Comparison of ENCODE assay signal across 8 cellular contexts in the genomic region with DNA sequence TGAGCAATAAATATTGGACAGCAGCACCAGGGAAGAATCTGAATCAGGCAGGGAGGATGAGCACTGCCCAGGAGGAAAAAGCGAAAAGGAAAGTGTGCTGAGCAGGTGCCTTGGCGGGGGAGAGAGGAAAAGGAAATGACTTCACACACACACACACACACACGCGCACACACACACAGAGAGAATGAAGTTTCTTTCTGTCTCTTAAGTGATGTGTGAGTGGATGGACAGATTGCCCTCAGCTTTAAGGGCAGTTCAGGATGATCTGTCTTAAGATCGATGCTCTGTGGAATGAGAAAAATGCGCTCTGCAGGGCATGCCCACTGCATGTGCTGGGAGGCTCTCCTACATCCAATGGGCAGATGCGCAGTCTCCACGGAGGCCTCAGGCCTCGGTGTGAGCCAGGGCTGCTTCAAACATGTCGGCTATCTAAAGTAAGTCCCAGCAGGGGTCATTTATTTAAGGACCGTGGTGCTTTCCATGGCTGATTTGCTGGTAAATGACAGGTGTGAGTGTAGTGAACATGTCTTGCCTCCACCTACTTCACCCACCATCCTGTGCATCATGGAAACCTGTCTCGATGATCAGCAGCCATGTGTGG. TPM values are rescaled to one million over a fixed set of nuclear protein-coding genes. Genes with fewer than 3 reads are reported as not detected.
DNase-seq lines count a peak whose midpoint lies in the region; ATAC-seq and TF ChIP-seq lines count a peak whose summit lies in the region.

No MANE protein-coding gene starts in this region.

- no peak for TF ChIP-seq CTCF in 22Rv1 (IDR thresholded peaks at IDR 0.05)

- POLR2A ChIA-PET in activated CD4-positive, alpha-beta memory T cell treated with anti-CD3 and anti-CD28 coated beads for 36 hours (lab: Charles Lee), result interaction anchor here (0.9 to 2.8 kb wide), 8 partner anchors 9 to 261 kb away, joined by 3 to 30 read pairs (median 8); a partner anchor contains a TSS

- no peaks in the 10 kb centered on the region for H3K9me3 Mint-ChIP-seq in activated CD4-positive, alpha-beta memory T cell treated with anti-CD3 and anti-CD28 coated beads for 36 hours
- H3K9me3 Mint-ChIP-seq in effector memory CD8-positive, alpha-beta T cell, result no peaks in the 10 kb centered on the region

- ATAC-seq in GM18502 (IDR thresholded peaks at IDR 0.05; ENCODE audit: poor library complexity, unreplicated experiment), result peak; percentile 36
- ATAC-seq in HG03066 (IDR thresholded peaks at IDR 0.05; ENCODE audit: low read depth, unreplicated experiment), result peak; percentile 24
- peak; percentile 58 for ATAC-seq in effector memory CD8-positive, alpha-beta T cell (replicated peaks)

- H3K27ac ChIP-seq in 22Rv1, result peak overlapping the region; percentile 100

- H3K27ac Mint-ChIP-seq in activated CD4-positive, alpha-beta memory T cell treated with anti-CD3 and anti-CD28 coated beads for 36 hours, result peak overlapping the region; percentile 100
- peak overlapping the region; percentile 91 to 98 for H3K27ac Mint-ChIP-seq in effector memory CD8-positive, alpha-beta T cell

- peaks cover 13% of the 10 kb centered on the region for H3K36me3 Mint-ChIP-seq in activated CD4-positive, alpha-beta memory T cell treated with anti-CD3 and anti-CD28 coated beads for 36 hours
- H3K36me3 Mint-ChIP-seq in effector memory CD8-positive, alpha-beta T cell (ENCODE audit: insufficient read depth), result peaks cover 39% of the 10 kb centered on the region

- intact Hi-C loops in activated CD4-positive, alpha-beta memory T cell treated with anti-CD3 and anti-CD28 coated beads for 36 hours (cut with micrococcal nuclease), result loop anchor here (1.0 to 5.0 kb wide), 13 partner anchors 9 to 1092 kb away; a partner anchor contains a TSS

- CTCF ChIA-PET in activated CD4-positive, alpha-beta memory T cell treated with anti-CD3 and anti-CD28 coated beads for 36 hours (lab: Charles Lee), result interaction anchor here (1.0 to 2.9 kb wide), 5 partner anchors 10 to 936 kb away, joined by 4 to 20 read pairs (median 5); a partner anchor contains a TSS

- peak overlapping the region; percentile 97 for H3K4me3 Mint-ChIP-seq in activated CD4-positive, alpha-beta memory T cell treated with anti-CD3 and anti-CD28 coated beads for 36 hours
- H3K4me3 Mint-ChIP-seq in effector memory CD8-positive, alpha-beta T cell, result peak overlapping the region; percentile 97 to 98

- DNase-seq in NCI-H748 treated with DMSO at 0.1 percent for 48 hours (lab: John Stamatoyannopoulos, UW) (peak; percentile 43), medulla oblongata (ENCODE audit: extremely low spot score) (peak; percentile 88)
- DNase-seq in activated CD4-positive, alpha-beta memory T cell treated with anti-CD3 and anti-CD28 coated beads for 36 hours, result peak; percentile 81
- DNase-seq in effector memory CD8-positive, alpha-beta T cell, result peak; percentile 53 to 61 (median 54)
- peak; percentile 36 to 60 (median 56) for DNase-seq in stimulated activated CD4-positive, alpha-beta T cell treated with anti-CD3 and anti-CD28 coated beads, TNF-alpha, amount 100 ng/mL, for 4 hours (ENCODE audit: low read depth in 3 of 3)

- peaks cover 24% of the 10 kb centered on the region for H3K4me1 Mint-ChIP-seq in activated CD4-positive, alpha-beta memory T cell treated with anti-CD3 and anti-CD28 coated beads for 36 hours (ENCODE audit: low read depth)
- peaks cover 27 to 38% of the 10 kb centered on the region in 2 donors for H3K4me1 Mint-ChIP-seq in effector memory CD8-positive, alpha-beta T cell (ENCODE audit: low read depth in 2 of 2)

- H3K27me3 Mint-ChIP-seq in activated CD4-positive, alpha-beta memory T cell treated with anti-CD3 and anti-CD28 coated beads for 36 hours, result no peaks in the 10 kb centered on the region
- H3K27me3 Mint-ChIP-seq in effector memory CD8-positive, alpha-beta T cell, result no peaks in the 10 kb centered on the region

RNA-seq across cellular contexts. Expression of a gene that starts 2.5 kb away (rescaled TPM):
- total RNA-seq in activated CD4-positive, alpha-beta memory T cell treated with anti-CD3 and anti-CD28 coated beads for 36 hours, result 10 to 100 TPM; 14.6 to 15.1 TPM

Comparison
In these comparisons a context has a peak if more than half of its experiments do, and no peak if none do; other contexts are left out.
1. Peak in every context shown above with its lines: DNase-seq, ATAC-seq and H3K27ac ChIP-seq.